In the genomic region with DNA sequence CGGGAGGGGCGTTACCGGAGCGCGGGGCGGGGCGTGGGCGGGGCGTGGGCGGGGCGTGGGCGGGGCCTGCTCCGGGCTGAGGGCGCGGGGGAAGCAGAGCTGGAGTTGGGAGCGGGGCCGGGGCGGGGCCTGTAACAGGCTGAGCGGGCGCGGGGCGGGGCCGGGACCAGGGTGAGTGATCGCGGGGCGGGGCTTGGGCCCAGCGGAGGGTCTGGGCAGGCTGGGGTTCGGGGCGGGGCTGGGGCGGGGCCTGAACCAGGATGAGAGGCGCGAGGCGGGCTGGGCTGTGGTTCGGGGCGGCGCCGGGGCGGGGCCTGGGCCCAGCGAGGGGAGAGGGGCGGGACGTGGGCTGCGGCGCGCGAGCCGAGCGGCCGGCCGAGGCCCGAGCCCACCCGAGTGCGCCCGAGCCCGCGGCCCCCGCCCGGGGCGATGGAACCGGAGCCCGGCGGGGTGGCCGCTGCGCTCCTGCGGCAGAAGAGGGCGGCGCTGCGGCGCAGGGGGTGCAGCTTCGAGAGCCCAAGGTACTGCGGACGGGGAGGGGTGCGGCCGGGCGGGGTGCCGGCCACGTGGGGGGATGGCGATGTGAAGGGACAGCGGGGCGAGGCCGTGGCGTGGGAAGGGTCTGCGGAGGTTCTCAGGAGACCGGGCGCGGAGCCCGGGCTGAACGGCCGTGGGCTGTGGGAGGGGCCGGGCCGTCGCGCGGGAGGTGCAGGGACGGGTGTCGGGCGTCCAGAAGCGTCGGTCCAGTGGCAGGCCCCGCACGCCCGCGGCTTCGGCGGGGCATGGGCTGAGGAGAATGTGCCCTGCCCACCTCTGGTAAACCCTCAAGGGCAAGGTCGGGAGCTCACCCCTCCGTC, we compare ENCODE assay signal across 8 cellular contexts. TPM values are rescaled to one million over a fixed set of nuclear protein-coding genes. Genes with fewer than 3 reads are reported as not detected.
DNase-seq lines count a peak whose midpoint lies in the region; ATAC-seq and TF ChIP-seq lines count a peak whose summit lies in the region.

No MANE protein-coding gene starts in this region.

- no peaks in the 10 kb centered on the region for H3K79me2 ChIP-seq in OCI-LY3 (ENCODE audit: low read length)

- H3K4me3 Mint-ChIP-seq in activated T-cell treated with anti-CD3 and anti-CD28 coated beads, Interleukin-2, amount 50 U/mL, for 24 hours: peak overlapping the region; percentile 71

- no peaks in the 10 kb centered on the region for H4K20me1 ChIP-seq in OCI-LY3 (ENCODE audit: insufficient read depth, low read length)

- peak overlapping the region; percentile 93; the same call in 1 of the 2 replicates for H2AFZ ChIP-seq in OCI-LY3 (ENCODE audit: low read depth, low read length)

- H3K27ac Mint-ChIP-seq in activated T-cell treated with anti-CD3 and anti-CD28 coated beads, Interleukin-2, amount 50 U/mL, for 24 hours: peak overlapping the region; percentile 87

- no peaks in the 10 kb centered on the region for H3K36me3 ChIP-seq in HUES64 (ENCODE audit: insufficient read depth, low read length)
- no peaks in the 10 kb centered on the region for H3K36me3 ChIP-seq in OCI-LY3 (replicated peaks; ENCODE audit: low read depth, low read length)
- H3K36me3 ChIP-seq in mucosa of stomach (ENCODE audit: control insufficient read depth, insufficient read depth, low read length): no peaks in the 10 kb centered on the region

- H3K9me3 Mint-ChIP-seq in activated T-cell treated with anti-CD3 and anti-CD28 coated beads, Interleukin-2, amount 50 U/mL, for 24 hours: no peaks in the 10 kb centered on the region

- DNase-seq in activated T-cell treated with anti-CD3 and anti-CD28 coated beads, Interleukin-2, amount 50 U/mL, for 24 hours: peak; percentile 93
- DNase-seq in stimulated activated CD8-positive, alpha-beta memory T cell treated with anti-CD3 and anti-CD28 coated beads, Interleukin-4, amount 100 ng/mL, for 24 hours (ENCODE audit: low read depth): peak; percentile 88

- peak overlapping the region; percentile 91 for H3K4me2 ChIP-seq in OCI-LY3 (ENCODE audit: low read length)

- no peaks in the 10 kb centered on the region for H3K4me1 ChIP-seq in HUES64 (ENCODE audit: insufficient read depth, low read length)
- H3K4me1 ChIP-seq in OCI-LY3 (ENCODE audit: low read length): peaks cover 36% of the 10 kb centered on the region
- peaks cover 5% of the 10 kb centered on the region for H3K4me1 ChIP-seq in mucosa of stomach (ENCODE audit: control insufficient read depth, insufficient read depth, low read length)

- ATAC-seq in GM21360 (IDR thresholded peaks at IDR 0.05; ENCODE audit: unreplicated experiment) (peak; percentile 41), esophagus mucosa (peak; percentile 96)

- peaks cover 29% of the 10 kb centered on the region for H3K4me1 Mint-ChIP-seq in activated T-cell treated with anti-CD3 and anti-CD28 coated beads, Interleukin-2, amount 50 U/mL, for 24 hours (ENCODE audit: low read depth)

- peaks cover 24% of the 10 kb centered on the region for H3K27me3 Mint-ChIP-seq in activated T-cell treated with anti-CD3 and anti-CD28 coated beads, Interleukin-2, amount 50 U/mL, for 24 hours

- WGBS in HUES64: under 1% methylated on average over 106 of the region's 106 CpGs

- peak overlapping the region; percentile 71 for H3K4me3 ChIP-seq in HUES64 (ENCODE audit: low read length)
- peak overlapping the region; percentile 97 for H3K4me3 ChIP-seq in OCI-LY3 (ENCODE audit: low read length)
- H3K4me3 ChIP-seq in mucosa of stomach (ENCODE audit: low read length): peak overlapping the region; percentile 35

- H3K9ac ChIP-seq in HUES64 (ENCODE audit: low read depth, low read length): peak overlapping the region; percentile 78
- peak overlapping the region; percentile 60 for H3K9ac ChIP-seq in OCI-LY3 (ENCODE audit: low read length)
- peak overlapping the region; percentile 51 for H3K9ac ChIP-seq in mucosa of stomach (ENCODE audit: low read length)

- H3K27me3 ChIP-seq in HUES64 (ENCODE audit: insufficient read depth, low read length) (peaks cover 41% of the 10 kb centered on the region), OCI-LY3 (ENCODE audit: low read depth, low read length) (0 out of 2 replicates have a peak, but pooled peaks cover 6% of the 10 kb centered on the region), mucosa of stomach (ENCODE audit: control insufficient read depth, insufficient read depth, low read length) (no peaks in the 10 kb centered on the region)

- H3K9me3 ChIP-seq in HUES64 (ENCODE audit: insufficient read depth, low read depth, low read length): no peaks in the 10 kb centered on the region
- no peaks in the 10 kb centered on the region for H3K9me3 ChIP-seq in OCI-LY3 (ENCODE audit: insufficient read depth, low read length)
- H3K9me3 ChIP-seq in mucosa of stomach (ENCODE audit: control insufficient read depth, low read length): no peaks in the 10 kb centered on the region

- peak; percentile 6; the same call in 1 of the 2 replicates for TF ChIP-seq CTCF in C4-2B (conservative IDR thresholded peaks at IDR 0.05)
- peak; percentile 6; the same call in 1 of the 2 replicates for TF ChIP-seq CTCF in OCI-LY3 (IDR thresholded peaks at IDR 0.05; ENCODE audit: low read depth, low read length)

- H3K27ac ChIP-seq in C4-2B: peak overlapping the region; percentile 71
- H3K27ac ChIP-seq in HUES64 (ENCODE audit: low read depth, low read length): no peak overlapping the region
- no peak overlapping the region for H3K27ac ChIP-seq in OCI-LY3 (ENCODE audit: low read length)

- H3K36me3 Mint-ChIP-seq in activated T-cell treated with anti-CD3 and anti-CD28 coated beads, Interleukin-2, amount 50 U/mL, for 24 hours (ENCODE audit: low read depth): no peaks in the 10 kb centered on the region

RNA-seq across cellular contexts. Expression of a gene that starts 39.5 kb away (rescaled TPM):
- polyA plus RNA-seq in HUES64 (2013, experiment 1 of 2): 3.5 TPM
- 3.9 TPM for polyA plus RNA-seq in HUES64 (2013, experiment 2 of 2)
- 3.1 TPM for total RNA-seq in esophagus mucosa

Comparison
In these comparisons a context has a peak if more than half of its experiments do, and no peak if none do; other contexts are left out.
1. H3K4me3 ChIP-seq: peak in every context shown above with its lines; median percentile 97 in OCI-LY3; 71 in HUES64; 35 in mucosa of stomach.